31 cellular contexts compared by ENCODE assay signal in genomic region chr1:43059640-43060574, GRCh38.
DNase-seq lines count a peak whose midpoint lies in the region; ATAC-seq, FAIRE-seq and TF ChIP-seq lines count a peak whose summit lies in the region.
"Had no signal": no experiment of that assay in that cellular context is flagged by ENCODE, and none has a peak within 500 bp of the region (broad histone marks: within the 10 kb centered on the region; RNA-seq: fewer than 3 reads in every experiment).

No MANE protein-coding gene starts in this region.

- H4K20me1 ChIP-seq in GM23338 (replicated peaks; ENCODE audit: insufficient read depth), result no peaks in the 10 kb centered on the region
- no peaks in the 10 kb centered on the region for H4K20me1 ChIP-seq in GM12878 (ENCODE audit: control insufficient read depth, insufficient read depth)
- no peaks in the 10 kb centered on the region for H4K20me1 ChIP-seq in hepatocyte (ENCODE audit: insufficient read depth, poor library complexity, severe bottlenecking)
- no peaks in the 10 kb centered on the region for H4K20me1 ChIP-seq in Karpas-422 (ENCODE audit: insufficient read depth, low read depth, low read length)
- H4K20me1 ChIP-seq: BLaER1 had no signal

- H3K4me2 ChIP-seq in A549 (no peak overlapping the region), GM23338 (no peak overlapping the region), GM12878 (ENCODE audit: control insufficient read depth, insufficient read depth) (no peak overlapping the region), hepatocyte (no peak overlapping the region), Karpas-422 (ENCODE audit: low read depth, low read length, poor library complexity, severe bottlenecking) (no peak overlapping the region)
- H3K4me2 ChIP-seq: BLaER1 had no signal

- no peak for ATAC-seq in A549
- no peak for ATAC-seq in GM23338
- ATAC-seq in GM12878, result no peak
- ATAC-seq: activated CD8-positive, alpha-beta memory T cell treated with anti-CD3 and anti-CD28 coated beads, Interleukin-2, amount 10 ng/mL, durations not matched to agents 7 days and 5 days; left lung had no signal

- H3K27me3 ChIP-seq in GM23338 (ENCODE audit: insufficient read depth), result no peaks in the 10 kb centered on the region
- H3K27me3 ChIP-seq in GM12878 (replicated peaks in 1 of 2; ENCODE audit: control insufficient read depth in 2 of 2, insufficient read depth in 2 of 2, low read length in 1 of 2), result no peaks in the 10 kb centered on the region
- H3K27me3 ChIP-seq in hepatocyte, result no peaks in the 10 kb centered on the region
- no peaks in the 10 kb centered on the region for H3K27me3 ChIP-seq in Karpas-422 (ENCODE audit: low read length)
- H3K27me3 ChIP-seq: BLaER1, Peyer's patch, thyroid gland had no signal

- H3K9ac ChIP-seq in GM12878 (ENCODE audit: control insufficient read depth, insufficient read depth, low read length) (no peak overlapping the region), Karpas-422 (ENCODE audit: low read length) (no peak overlapping the region)
- H3K9ac ChIP-seq: BLaER1 had no signal

- H2AFZ ChIP-seq in GM23338 (0 out of 2 replicates have a peak overlapping the region, but pooled peaks have one; percentile 88), GM12878 (ENCODE audit: control insufficient read depth, low read depth, low read length) (no peak overlapping the region), hepatocyte (no peak overlapping the region), Karpas-422 (ENCODE audit: low read length) (no peak overlapping the region)

- WGBS in A549 (ENCODE audit: missing lambda C conversion rate), result 64% methylated on average over 9 of the region's 9 CpGs
- WGBS in GM12878 (ENCODE audit: insufficient coverage, insufficient replicate concordance, low lambda C conversion rate, missing lambda C conversion rate), result 39% methylated on average over 9 of the region's 9 CpGs
- WGBS in hepatocyte (ENCODE audit: low lambda C conversion rate, missing lambda C conversion rate), result 79% methylated on average over 9 of the region's 9 CpGs

- H3K27ac Mint-ChIP-seq in GM23338 (no peak overlapping the region), progenitor cell of endocrine pancreas (no peak overlapping the region)
- H3K27ac Mint-ChIP-seq: memory B cell; T-helper 2 cell treated with Interferon-gamma antibody and Interleukin-4, amounts not matched to agents 5 μg/mL and 100 μg/mL, for 36 hours had no signal

- FAIRE-seq in A549 (lab: Jason Lieb, UNC) (no peak), GM12878 (lab: Jason Lieb, UNC) (no peak)
- FAIRE-seq: endothelial cell of umbilical vein had no signal

- H3K4me3 ChIP-seq in A549 (no peak overlapping the region), GM23338 (no peak overlapping the region), GM12878 (no peak overlapping the region), hepatocyte (no peak overlapping the region), Karpas-422 (ENCODE audit: low read length) (no peak overlapping the region)
- H3K4me3 ChIP-seq: BLaER1, dorsolateral prefrontal cortex, left lung, Peyer's patch, prostate gland, thyroid gland had no signal

- CTCF ChIA-PET in A549 (lab: Yijun Ruan, JAX) (interaction anchor here (0.6 to 3.4 kb wide), 6 partner anchors 8 to 283 kb away, joined by 3 to 13 read pairs (median 7); no protein-coding TSS in a partner anchor), GM12878 (lab: Yijun Ruan, JAX) (interaction anchor here (2.7 kb wide), 1 partner anchor 14 kb away, joined by 19 read pairs; no protein-coding TSS in a partner anchor)

- H3K36me3 Mint-ChIP-seq in GM23338 (ENCODE audit: low read depth) (no peaks in the 10 kb centered on the region; the same call in 2 of the 3 replicates), progenitor cell of endocrine pancreas (ENCODE audit: insufficient read depth) (no peaks in the 10 kb centered on the region)
- H3K36me3 Mint-ChIP-seq: memory B cell had no signal

- H3K36me3 ChIP-seq in GM23338 (ENCODE audit: insufficient read depth) (no peaks in the 10 kb centered on the region), GM12878 (ENCODE audit: control insufficient read depth in 2 of 2, insufficient read depth in 2 of 2, low read length in 1 of 2) (no peaks in the 10 kb centered on the region), hepatocyte (replicated peaks; ENCODE audit: insufficient read depth, low read depth) (no peaks in the 10 kb centered on the region), Karpas-422 (ENCODE audit: insufficient read depth, low read length) (no peaks in the 10 kb centered on the region)
- H3K36me3 ChIP-seq: BLaER1, left lung, Peyer's patch, prostate gland, thyroid gland had no signal

- BruUV-seq in GM12878 (replicated peaks; lab: Mats Ljungman, UMichigan), result no TSS peak

- in situ Hi-C loops in GM12878 (cut with MboI), result no loop called here

- no peak for TF ChIP-seq CTCF in A549 (IDR thresholded peaks at IDR 0.05)
- no peak for TF ChIP-seq CTCF in GM23338 (conservative IDR thresholded peaks at IDR 0.05; ENCODE audit: low read depth in 2 of 2)
- TF ChIP-seq CTCF in GM12878 (IDR thresholded peaks at IDR 0.05 in 2 of 3, conservative IDR thresholded peaks at IDR 0.05 in 1 of 3; ENCODE audit: control insufficient read depth in 2 of 3, extremely low read depth in 1 of 3, insufficient read depth in 1 of 3, low read depth in 3 of 3, low read length in 3 of 3), result no peak
- TF ChIP-seq CTCF in hepatocyte (IDR thresholded peaks at IDR 0.05; ENCODE audit: poor library complexity), result no peak
- TF ChIP-seq CTCF in progenitor cell of endocrine pancreas (IDR thresholded peaks at IDR 0.05; ENCODE audit: unreplicated experiment), result no peak

- DNase-seq in A549 (ENCODE audit: low read depth in 1 of 2, low spot score in 1 of 2) (no peak), GM23338 (ENCODE audit: low spot score) (no peak), GM12878 (ENCODE audit: low read depth, low spot score) (no peak), hepatocyte (ENCODE audit: low spot score) (no peak), Karpas-422 (no peak), progenitor cell of endocrine pancreas (ENCODE audit: low spot score, unreplicated experiment) (no peak), DMS153 (lab: John Stamatoyannopoulos, UW) (no peak), RKO (ENCODE audit: low spot score) (no peak)
- DNase-seq: activated CD4-positive, alpha-beta T cell treated with anti-CD3 and anti-CD28 coated beads, Interleukin-2, amount 10 ng/mL, durations not matched to agents 24 days and 14 days; activated CD8-positive, alpha-beta memory T cell treated with anti-CD3 and anti-CD28 coated beads, Interleukin-2, amount 10 ng/mL, durations not matched to agents 7 days and 5 days; activated naive CD4-positive, alpha-beta T cell; activated T-cell treated with anti-CD3 and anti-CD28 coated beads, Interleukin-2, amount 50 U/mL, for 48 hours; dorsolateral prefrontal cortex; glutamatergic neuron; islet precursor cell; left lung; NCI-H1436 treated with DMSO at 0.1 percent for 48 hours; NCI-H2081 treated with DMSO at 0.1 percent for 48 hours; NCI-H345; NCI-H774; nucleus accumbens; SHP77 treated with DMSO at 0.1 percent for 48 hours; stimulated activated CD4-positive, alpha-beta T cell treated with anti-CD3 and anti-CD28 coated beads, Interleukin-4, amount 100 ng/mL, for 24 hours; thyroid gland had no signal

- no peaks in the 10 kb centered on the region for H3K9me3 ChIP-seq in A549
- H3K9me3 ChIP-seq in GM12878 (replicated peaks; ENCODE audit: control insufficient read depth, insufficient read depth, low read length), result no peaks in the 10 kb centered on the region; the same call in 2 of the 3 replicates
- H3K9me3 ChIP-seq in hepatocyte (ENCODE audit: low read depth), result no peaks in the 10 kb centered on the region
- no peaks in the 10 kb centered on the region for H3K9me3 ChIP-seq in Karpas-422 (ENCODE audit: low read length)
- H3K9me3 ChIP-seq: BLaER1, left lung, Peyer's patch, prostate gland, thyroid gland had no signal

- POLR2A ChIA-PET in A549 (lab: Yijun Ruan, JAX), result no interaction called here
- POLR2A ChIA-PET in GM12878 (lab: Charles Lee), result interaction anchor here (1.2 kb wide), 1 partner anchor 137 kb away, joined by 3 read pairs; no protein-coding TSS in a partner anchor

- TF ChIP-seq EP300 in A549 (IDR thresholded peaks at IDR 0.05) (no peak), GM12878 (IDR thresholded peaks at IDR 0.05; ENCODE audit: borderline replicate concordance in 1 of 2, control insufficient read depth in 1 of 2, low read depth in 2 of 2, low read length in 2 of 2) (no peak)

- TF ChIP-seq POLR2A in A549 (IDR thresholded peaks at IDR 0.05; ENCODE audit: low read length), result no peak
- no peak for TF ChIP-seq POLR2A in GM12878 (IDR thresholded peaks at IDR 0.05; ENCODE audit: low read depth, low read length)

- H3K27me3 Mint-ChIP-seq in GM23338 (ENCODE audit: insufficient read depth, low read depth, poor library complexity), result peaks cover 8% of the 10 kb centered on the region
- H3K27me3 Mint-ChIP-seq in progenitor cell of endocrine pancreas, result peaks cover 30% of the 10 kb centered on the region
- H3K27me3 Mint-ChIP-seq: activated CD4-positive, alpha-beta T cell treated with anti-CD3 and anti-CD28 coated beads, Interleukin-2, amount 10 ng/mL, durations not matched to agents 24 days and 14 days had no signal

- intact Hi-C loops in GM12878 (cut with micrococcal nuclease; ENCODE audit: unreplicated experiment), result no loop called here

- RAD21 ChIA-PET in GM12878 (lab: Charles Lee; ENCODE audit: unreplicated experiment), result no interaction called here

- SMC1A ChIA-PET in GM12878 (lab: Charles Lee; ENCODE audit: uncharacterized antibody, unreplicated experiment), result interaction anchor here (0.6 to 1.7 kb wide), 4 partner anchors 13 to 355 kb away, joined by 3 to 5 read pairs (median 4); no protein-coding TSS in a partner anchor

- H3K4me1 Mint-ChIP-seq in GM23338, result peaks cover 31% of the 10 kb centered on the region
- H3K4me1 Mint-ChIP-seq in progenitor cell of endocrine pancreas (ENCODE audit: low read depth), result peaks cover 5% of the 10 kb centered on the region

- H3K9me3 Mint-ChIP-seq in GM23338 (no peaks in the 10 kb centered on the region; the same call in 2 of the 3 replicates), progenitor cell of endocrine pancreas (ENCODE audit: low read depth) (no peaks in the 10 kb centered on the region)
- H3K9me3 Mint-ChIP-seq: memory B cell; T-helper 2 cell treated with Interferon-gamma antibody and Interleukin-4, amounts not matched to agents 5 μg/mL and 100 μg/mL, for 36 hours had no signal

- H3K79me2 ChIP-seq in GM23338 (replicated peaks; ENCODE audit: insufficient read depth) (no peaks in the 10 kb centered on the region), GM12878 (ENCODE audit: control insufficient read depth, insufficient read depth, low read length) (no peaks in the 10 kb centered on the region), hepatocyte (no peaks in the 10 kb centered on the region), Karpas-422 (ENCODE audit: low read length) (no peaks in the 10 kb centered on the region)

- H3K4me3 Mint-ChIP-seq in GM23338 (no peak overlapping the region), progenitor cell of endocrine pancreas (ENCODE audit: low read depth) (no peak overlapping the region)
- H3K4me3 Mint-ChIP-seq: activated CD8-positive, alpha-beta memory T cell treated with anti-CD3 and anti-CD28 coated beads, Interleukin-2, amount 10 ng/mL, durations not matched to agents 7 days and 5 days; memory B cell; T-helper 2 cell treated with Interferon-gamma antibody and Interleukin-4, amounts not matched to agents 5 μg/mL and 100 μg/mL, for 36 hours had no signal

- no peaks in the 10 kb centered on the region for H3K4me1 ChIP-seq in A549
- H3K4me1 ChIP-seq in GM23338 (ENCODE audit: insufficient read depth), result peaks cover 20% of the 10 kb centered on the region
- H3K4me1 ChIP-seq in GM12878 (ENCODE audit: control insufficient read depth, insufficient read depth, low read length), result no peaks in the 10 kb centered on the region
- peaks cover 35% of the 10 kb centered on the region for H3K4me1 ChIP-seq in hepatocyte (ENCODE audit: insufficient read depth)
- no peaks in the 10 kb centered on the region for H3K4me1 ChIP-seq in Karpas-422 (ENCODE audit: low read length)
- H3K4me1 ChIP-seq: prostate gland, thyroid gland had no signal

- no peak overlapping the region for H3K27ac ChIP-seq in A549
- H3K27ac ChIP-seq in GM23338 (ENCODE audit: low read depth), result no peak overlapping the region
- no peak overlapping the region for H3K27ac ChIP-seq in GM12878 (ENCODE audit: control insufficient read depth, insufficient read depth)
- peak overlapping the region; percentile 89 for H3K27ac ChIP-seq in hepatocyte
- no peak overlapping the region for H3K27ac ChIP-seq in Karpas-422 (ENCODE audit: low read length)
- H3K27ac ChIP-seq: BLaER1, left lung, Peyer's patch, prostate gland, thyroid gland, VCaP had no signal

- peaks cover 3% of the 10 kb centered on the region; the same call in 1 of the 2 replicates for H3K9me2 ChIP-seq in GM23338 (ENCODE audit: insufficient read depth)
- no peaks in the 10 kb centered on the region for H3K9me2 ChIP-seq in hepatocyte (replicated peaks; ENCODE audit: insufficient read depth)
- H3K9me2 ChIP-seq in Karpas-422 (replicated peaks; ENCODE audit: insufficient read depth, low read length), result no peaks in the 10 kb centered on the region

- no peak for TF ChIP-seq RAD21 in A549 (conservative IDR thresholded peaks at IDR 0.05 in 1 of 2, IDR thresholded peaks at IDR 0.05 in 1 of 2)
- TF ChIP-seq RAD21 in GM12878 (IDR thresholded peaks at IDR 0.05; ENCODE audit: insufficient read depth, low read depth, low read length), result no peak

- H3F3A ChIP-seq in GM23338 (replicated peaks; ENCODE audit: low read depth), result no peaks in the 10 kb centered on the region
